Comparison of ENCODE assay signal across 8 cellular contexts in genomic region chr3:153165211-153165815, GRCh38. TPM values are rescaled to one million over a fixed set of nuclear protein-coding genes. Genes with fewer than 3 reads are reported as not detected.
DNase-seq lines count a peak whose midpoint lies in the region; ATAC-seq and TF ChIP-seq lines count a peak whose summit lies in the region.

No MANE protein-coding gene starts in this region.

- H3K36me3 Mint-ChIP-seq in naive thymus-derived CD8-positive, alpha-beta T cell, result peaks cover 0 to 14% (median 0%) of the 10 kb centered on the region in 3 donors

- no peaks in the 10 kb centered on the region for H3K27me3 Mint-ChIP-seq in naive thymus-derived CD8-positive, alpha-beta T cell

- POLR2A ChIA-PET in naive thymus-derived CD8-positive, alpha-beta T cell (lab: Charles Lee), result interaction anchor here (0.6 to 5.9 kb wide), 6 partner anchors 56 to 896 kb away, joined by 3 to 43 read pairs (median 5); no protein-coding TSS in a partner anchor

- peaks cover 32% of the 10 kb centered on the region for H3K36me3 ChIP-seq in MG63

- peak in 1 of 2 donors; percentile 11 for ATAC-seq in naive thymus-derived CD8-positive, alpha-beta T cell
- ATAC-seq in GM21526 (IDR thresholded peaks at IDR 0.05; ENCODE audit: low FRiP score, unreplicated experiment), result no peak

- peak overlapping the region; percentile 64 to 97 (median 82) for H3K27ac Mint-ChIP-seq in naive thymus-derived CD8-positive, alpha-beta T cell

- no peaks in the 10 kb centered on the region for H3K9me3 ChIP-seq in MG63

- no peaks in the 10 kb centered on the region for H3K27me3 ChIP-seq in MG63

- H3K4me3 ChIP-seq in MG63 (peak overlapping the region; percentile 63), cardiac fibroblast (replicated peaks in 1 of 2; ENCODE audit: low read depth in 2 of 2, low read length in 2 of 2) (peak overlapping the region in 1 of 2 donors; percentile 93)

- TF ChIP-seq CTCF in cardiac fibroblast (IDR thresholded peaks at IDR 0.05; ENCODE audit: low read depth, low read length), result peak; percentile 24

- no peaks in the 10 kb centered on the region for H3K9me3 Mint-ChIP-seq in naive thymus-derived CD8-positive, alpha-beta T cell

- peak; percentile 17 for DNase-seq in DMS 273 (lab: John Stamatoyannopoulos, UW; ENCODE audit: unreplicated experiment)
- no peak for DNase-seq in MG63
- peak; percentile 53 to 63 for DNase-seq in cardiac fibroblast (ENCODE audit: low read depth in 2 of 2)
- peak in 3 of 10 donors; percentile 69 to 74 (median 71) for DNase-seq in naive thymus-derived CD8-positive, alpha-beta T cell
- DNase-seq in NCI-H526 treated with DMSO at 0.1 percent for 48 hours (lab: John Stamatoyannopoulos, UW), result no peak
- DNase-seq in stimulated activated CD4-positive, alpha-beta T cell treated with anti-CD3 and anti-CD28 coated beads, Interleukin-4, amount 100 ng/mL, for 4 hours, result no peak
- DNase-seq in AG08395 (ENCODE audit: low spot score), result no peak

- peaks cover 37 to 63% (median 56%) of the 10 kb centered on the region in 4 donors for H3K4me1 Mint-ChIP-seq in naive thymus-derived CD8-positive, alpha-beta T cell

- peak overlapping the region; percentile 96 to 100 (median 99) for H3K4me3 Mint-ChIP-seq in naive thymus-derived CD8-positive, alpha-beta T cell

RNA-seq across cellular contexts. Expression of gene RAP2B, which starts 3.3 kb away (rescaled TPM):
- total RNA-seq in MG63 (2014; rRNA removed; shearing (Covaris generic); ENCODE audit: low replicate concordance), result 10.2 and 11.4 TPM in 2 replicates
- total RNA-seq in naive thymus-derived CD8-positive, alpha-beta T cell, result 10 to 100 TPM; 24.8 to 26.0 TPM
- 10 to 100 TPM; 11.5 to 13.3 (median 11.9) TPM for polyA plus RNA-seq in naive thymus-derived CD8-positive, alpha-beta T cell

Comparison
In these comparisons a context has a peak if more than half of its experiments do, and no peak if none do; other contexts are left out.
1. DNase-seq: peak in DMS 273 (single experiment) and cardiac fibroblast (2 of 2); none in MG63 (single experiment), NCI-H526 treated with DMSO at 0.1 percent for 48 hours (single experiment), stimulated activated CD4-positive, alpha-beta T cell treated with anti-CD3 and anti-CD28 coated beads, Interleukin-4, amount 100 ng/mL, for 4 hours (0 of 2) and AG08395 (single experiment).